In the genomic region with DNA sequence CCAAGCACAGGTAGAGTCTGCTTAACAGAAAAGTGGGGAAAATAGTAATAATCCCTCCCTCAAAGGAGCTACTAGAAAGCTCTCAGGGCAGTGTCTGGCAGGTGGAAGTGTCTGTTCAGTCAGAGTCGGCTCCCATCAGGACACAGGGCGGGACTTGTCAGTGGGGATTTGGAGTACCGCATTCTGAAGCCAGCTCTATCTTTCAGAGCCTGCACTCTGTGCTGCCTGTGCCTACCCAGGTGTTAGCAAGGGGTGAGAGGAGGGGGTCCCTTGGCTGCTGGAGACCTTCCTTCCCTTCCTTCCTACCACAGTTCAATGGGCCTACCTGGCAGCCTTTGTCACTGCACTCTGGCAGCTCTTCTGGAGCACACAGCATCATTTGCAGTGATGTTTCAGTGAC, we compare ENCODE assay signal across 22 cellular contexts.
DNase-seq lines count a peak whose midpoint lies in the region; TF ChIP-seq lines count a peak whose summit lies in the region.
"Had no signal": no experiment of that assay in that cellular context is flagged by ENCODE, and none has a peak within 500 bp of the region (broad histone marks: within the 10 kb centered on the region; RNA-seq: fewer than 3 reads in every experiment).

No MANE protein-coding gene starts in this region.

- 91 to 100% (median 98%) methylated on average over 2 to 3 of the region's 3 CpGs for WGBS in spleen, 5 donors

- DNase-seq in activated effector memory CD4-positive, alpha-beta T cell treated with anti-CD3 and anti-CD28 coated beads, Interleukin-2, amount 50 U/mL, for 16 hours, result peak; percentile 28
- DNase-seq in activated effector memory CD4-positive, alpha-beta T cell treated with Interleukin-2 at 50 U/mL for 16 hours, result no peak
- DNase-seq in mesenteric fat pad (ENCODE audit: low spot score), result peak; percentile 65
- DNase-seq in spleen, result peak; percentile 36
- no peak for DNase-seq in NCI-H2081 treated with DMSO at 0.1 percent for 48 hours (lab: John Stamatoyannopoulos, UW)
- no peak for DNase-seq in GOT3 (lab: John Stamatoyannopoulos, UW)
- DNase-seq: 8988T; ACHN; AML-193; BE2C; CD4-positive, alpha-beta T cell; CD8-positive, alpha-beta memory T cell; DMS 273 treated with DMSO at 0.1 percent for 48 hours; DMS79; EL; GDM1; GM23248; HFFc6 had no signal

- no peaks in the 10 kb centered on the region for H3K36me3 ChIP-seq in spleen
- H3K36me3 ChIP-seq: BE2C; BLaER1 treated with 17β-estradiol and CSF1 and Interleukin-3, amounts not matched to agents 10 nM and 100 nM; HAP-1 had no signal

- intact Hi-C loops in spleen (cut with DNase I; ENCODE audit: low total_unique reads), result no loop called here

- no peak for TF ChIP-seq POLR2A in spleen (IDR thresholded peaks at IDR 0.05)

- H3K9me3 ChIP-seq in spleen, result peaks cover 0 to 14% (median 1%) of the 10 kb centered on the region in 8 donors
- H3K9me3 ChIP-seq: A549, BE2C, HAP-1 had no signal

- no peaks in the 10 kb centered on the region for H3K4me1 ChIP-seq in spleen
- H3K4me1 ChIP-seq: A549, BE2C, HAP-1 had no signal

- H3K4me3 ChIP-seq in spleen, result no peak overlapping the region
- H3K4me3 ChIP-seq: A549; BLaER1 treated with 17β-estradiol and CSF1 and Interleukin-3, amounts not matched to agents 10 nM and 100 nM; GM12878; GM23248; HAP-1 had no signal

- no peak overlapping the region for H3K27ac ChIP-seq in spleen
- H3K27ac ChIP-seq: A549; BLaER1 treated with 17β-estradiol and CSF1 and Interleukin-3, amounts not matched to agents 10 nM and 100 nM; GM23248 had no signal

- H3K27me3 ChIP-seq in spleen (replicated peaks in 1 of 7), result peaks cover 0 to 18% (median 0%) of the 10 kb centered on the region in 7 donors
- H3K27me3 ChIP-seq: BE2C; BLaER1 treated with 17β-estradiol and CSF1 and Interleukin-3, amounts not matched to agents 10 nM and 100 nM had no signal

- no peak for TF ChIP-seq CTCF in spleen (IDR thresholded peaks at IDR 0.05 in 8 of 11, conservative IDR thresholded peaks at IDR 0.05 in 3 of 11)

Comparison
In these comparisons a context has a peak if more than half of its experiments do, and no peak if none do; other contexts are left out.
1. DNase-seq: peak in activated effector memory CD4-positive, alpha-beta T cell treated with anti-CD3 and anti-CD28 coated beads, Interleukin-2, amount 50 U/mL, for 16 hours (single experiment), mesenteric fat pad (single experiment) and spleen (single experiment); none in activated effector memory CD4-positive, alpha-beta T cell treated with Interleukin-2 at 50 U/mL for 16 hours (single experiment), NCI-H2081 treated with DMSO at 0.1 percent for 48 hours (single experiment) and GOT3 (single experiment).